27 cellular contexts compared by ENCODE assay signal in genomic region chr1:166605137-166605536, GRCh38.
"Had no signal": no experiment of that assay in that cellular context is flagged by ENCODE, and none has a peak within 500 bp of the region (broad histone marks: within the 10 kb centered on the region; RNA-seq: fewer than 3 reads in every experiment).

No MANE protein-coding gene starts in this region.

- H3K27me3 ChIP-seq: neutrophil, pancreas, right lobe of liver, sigmoid colon, stomach, thyroid gland, tibial nerve, upper lobe of left lung, uterus had no signal

- H3K36me3 ChIP-seq: neutrophil, pancreas, prostate gland, right lobe of liver, sigmoid colon, stomach, thoracic aorta, thyroid gland, tibial nerve, upper lobe of left lung, uterus had no signal

- H3K4me1 ChIP-seq: pancreas, prostate gland, right lobe of liver, sigmoid colon, stomach, thyroid gland, tibial nerve, upper lobe of left lung, uterus had no signal

- H3K27ac Mint-ChIP-seq: naive thymus-derived CD8-positive, alpha-beta T cell; natural killer cell treated with Interleukin-12 subunit alpha and Interleukin-12 subunit beta and Interleukin-15 and Interleukin-18, amount 100 ng/mL, for 72 hours; nephron progenitor cell; stimulated activated effector memory CD8-positive, alpha-beta T cell treated with anti-CD3 and anti-CD28 coated beads, Interleukin-12 subunit alpha, Interleukin-12 subunit beta, amount 100 ng/mL, for 72 hours; stimulated activated naive B cell treated with anti-CD40 and anti-IgM and Interleukin-4, amounts not matched to agents 10 μg/mL and 1 μg/mL and 100 μg/mL, for 72 hours; stimulated activated naive CD8-positive, alpha-beta T cell treated with anti-CD3 and anti-CD28 coated beads, Interleukin-15, Interleukin-2, amounts not matched to agents 100 ng/mL and 50 ng/mL, for 24 hours had no signal

- H3K4me1 Mint-ChIP-seq: naive thymus-derived CD8-positive, alpha-beta T cell; nephron progenitor cell; neural crest cell; stimulated activated effector memory CD8-positive, alpha-beta T cell treated with anti-CD3 and anti-CD28 coated beads, Interleukin-12 subunit alpha, Interleukin-12 subunit beta, amount 100 ng/mL, for 72 hours; stimulated activated naive B cell treated with anti-CD40 and anti-IgM and Interleukin-4, amounts not matched to agents 10 μg/mL and 1 μg/mL and 100 μg/mL, for 72 hours had no signal

- H3K27me3 Mint-ChIP-seq: stimulated activated naive B cell treated with anti-CD40 and anti-IgM and Interleukin-4, amounts not matched to agents 10 μg/mL and 1 μg/mL and 100 μg/mL, for 72 hours; stimulated activated naive CD8-positive, alpha-beta T cell treated with anti-CD3 and anti-CD28 coated beads, Interleukin-15, Interleukin-2, amounts not matched to agents 100 ng/mL and 50 ng/mL, for 24 hours had no signal

- FAIRE-seq: pancreas, small intestine had no signal

- H3K4me3 Mint-ChIP-seq: naive thymus-derived CD8-positive, alpha-beta T cell; natural killer cell treated with Interleukin-12 subunit alpha and Interleukin-12 subunit beta and Interleukin-15 and Interleukin-18, amount 100 ng/mL, for 72 hours; nephron progenitor cell; neural crest cell; stimulated activated effector memory CD8-positive, alpha-beta T cell treated with anti-CD3 and anti-CD28 coated beads, Interleukin-12 subunit alpha, Interleukin-12 subunit beta, amount 100 ng/mL, for 72 hours; stimulated activated naive B cell treated with anti-CD40 and anti-IgM and Interleukin-4, amounts not matched to agents 10 μg/mL and 1 μg/mL and 100 μg/mL, for 72 hours; stimulated activated naive CD8-positive, alpha-beta T cell treated with anti-CD3 and anti-CD28 coated beads, Interleukin-15, Interleukin-2, amounts not matched to agents 100 ng/mL and 50 ng/mL, for 24 hours had no signal

- H3K9me3 Mint-ChIP-seq: natural killer cell treated with Interleukin-12 subunit alpha and Interleukin-12 subunit beta and Interleukin-15 and Interleukin-18, amount 100 ng/mL, for 72 hours; nephron progenitor cell; neural crest cell; stimulated activated effector memory CD8-positive, alpha-beta T cell treated with anti-CD3 and anti-CD28 coated beads, Interleukin-12 subunit alpha, Interleukin-12 subunit beta, amount 100 ng/mL, for 72 hours; stimulated activated naive B cell treated with anti-CD40 and anti-IgM and Interleukin-4, amounts not matched to agents 10 μg/mL and 1 μg/mL and 100 μg/mL, for 72 hours; stimulated activated naive CD8-positive, alpha-beta T cell treated with anti-CD3 and anti-CD28 coated beads, Interleukin-15, Interleukin-2, amounts not matched to agents 100 ng/mL and 50 ng/mL, for 24 hours had no signal

- H3K27ac ChIP-seq: neutrophil, pancreas, prostate gland, right lobe of liver, sigmoid colon, stomach, thoracic aorta, thyroid gland, tibial nerve, upper lobe of left lung, uterus had no signal

- ATAC-seq: naive thymus-derived CD8-positive, alpha-beta T cell; natural killer cell treated with Interleukin-12 subunit alpha and Interleukin-12 subunit beta and Interleukin-15 and Interleukin-18, amount 100 ng/mL, for 72 hours; pancreas; right cardiac atrium; right lobe of liver; stimulated activated effector memory CD8-positive, alpha-beta T cell treated with anti-CD3 and anti-CD28 coated beads, Interleukin-12 subunit alpha, Interleukin-12 subunit beta, amount 100 ng/mL, for 72 hours; stimulated activated naive B cell treated with anti-CD40 and anti-IgM and Interleukin-4, amounts not matched to agents 10 μg/mL and 1 μg/mL and 100 μg/mL, for 72 hours had no signal

- H3K36me3 Mint-ChIP-seq: naive thymus-derived CD8-positive, alpha-beta T cell; natural killer cell treated with Interleukin-12 subunit alpha and Interleukin-12 subunit beta and Interleukin-15 and Interleukin-18, amount 100 ng/mL, for 72 hours; stimulated activated effector memory CD8-positive, alpha-beta T cell treated with anti-CD3 and anti-CD28 coated beads, Interleukin-12 subunit alpha, Interleukin-12 subunit beta, amount 100 ng/mL, for 72 hours; stimulated activated naive B cell treated with anti-CD40 and anti-IgM and Interleukin-4, amounts not matched to agents 10 μg/mL and 1 μg/mL and 100 μg/mL, for 72 hours had no signal

- H3K4me3 ChIP-seq: pancreas, prostate gland, right lobe of liver, sigmoid colon, stomach, thoracic aorta, thyroid gland, tibial nerve, upper lobe of left lung, uterus had no signal

- H3K9me3 ChIP-seq: neutrophil, pancreas, prostate gland, right lobe of liver, sigmoid colon, stomach, thoracic aorta, thyroid gland, tibial nerve, upper lobe of left lung, uterus had no signal

- DNase-seq: naive thymus-derived CD8-positive, alpha-beta T cell; nephron progenitor cell; nucleus accumbens; pancreas; retina; right cardiac atrium; right lobe of liver; sigmoid colon; small intestine; stimulated activated CD4-positive, alpha-beta T cell treated with anti-CD3 and anti-CD28 coated beads, Interleukin-15, amount 100 ng/mL, for 24 hours; stimulated activated CD4-positive, alpha-beta T cell treated with anti-CD3 and anti-CD28 coated beads, Interleukin-2, amount 100 ng/mL, for 24 hours; stimulated activated CD4-positive, alpha-beta T cell treated with anti-CD3 and anti-CD28 coated beads, Interleukin-2, amount 100 ng/mL, for 48 hours; stimulated activated CD4-positive, alpha-beta T cell treated with anti-CD3 and anti-CD28 coated beads, Interleukin-4, amount 100 ng/mL, for 24 hours; stimulated activated naive B cell treated with anti-CD40 and anti-IgM and Interleukin-4, amounts not matched to agents 10 μg/mL and 1 μg/mL and 100 μg/mL, for 72 hours; stimulated activated naive CD4-positive, alpha-beta T cell treated with Interleukin-2 at 50 U/mL for 16 hours; stomach; thyroid gland; upper lobe of left lung; uterus had no signal
